In the genomic region with DNA sequence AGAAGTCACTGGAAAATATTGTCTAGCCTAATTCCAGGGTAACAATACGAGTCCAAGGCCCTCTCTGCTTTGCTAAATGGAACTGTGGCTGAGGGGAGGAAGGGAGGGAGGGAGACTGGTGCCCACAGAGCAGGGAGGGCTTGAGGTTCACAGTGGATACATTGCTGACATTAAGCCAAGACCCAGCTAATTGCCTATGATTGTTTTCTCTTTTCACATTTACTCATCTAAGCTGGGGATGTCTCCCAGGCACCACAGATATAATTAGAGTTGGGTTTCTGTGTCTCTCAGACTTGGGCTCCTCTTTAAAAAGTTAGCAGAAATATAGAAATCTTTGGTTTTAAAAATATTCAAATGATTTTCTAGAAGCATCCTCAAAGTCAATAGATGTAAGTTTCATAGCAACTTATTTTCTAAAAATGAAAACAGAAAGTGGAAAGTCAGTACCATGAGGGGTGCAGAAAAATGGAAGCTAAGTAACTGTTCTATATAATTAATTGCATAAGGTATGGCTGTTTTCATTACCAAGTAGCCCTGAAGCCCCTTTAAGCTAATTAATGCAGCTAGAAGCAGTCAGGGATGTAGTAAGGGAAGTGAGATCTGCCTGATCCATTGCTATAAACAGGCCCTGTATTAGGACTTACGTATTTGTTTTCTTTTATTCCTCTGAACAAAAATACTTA, we compare ENCODE assay signal across 13 cellular contexts.
DNase-seq lines count a peak whose midpoint lies in the region; ATAC-seq lines count a peak whose summit lies in the region.
"Had no signal": no experiment of that assay in that cellular context is flagged by ENCODE, and none has a peak within 500 bp of the region (broad histone marks: within the 10 kb centered on the region; RNA-seq: fewer than 3 reads in every experiment).

No MANE protein-coding gene starts in this region.

- no peak overlapping the region for H3K4me3 Mint-ChIP-seq in activated naive CD8-positive, alpha-beta T cell treated with anti-CD3 and anti-CD28 coated beads for 36 hours
- H3K4me3 Mint-ChIP-seq: activated B cell treated with CpG ODN at 0.5 μM for 24 hours had no signal

- H3K4me1 Mint-ChIP-seq in activated naive CD8-positive, alpha-beta T cell treated with anti-CD3 and anti-CD28 coated beads for 36 hours = no peaks in the 10 kb centered on the region
- H3K4me1 Mint-ChIP-seq: activated B cell treated with CpG ODN at 0.5 μM for 24 hours had no signal

- H3K27me3 ChIP-seq in aorta (ENCODE audit: control insufficient read depth in 1 of 2, insufficient read depth in 2 of 2, low read length in 1 of 2) = no peaks in the 10 kb centered on the region

- H3K36me3 ChIP-seq in aorta (ENCODE audit: control insufficient read depth in 1 of 2, insufficient read depth in 2 of 2, low read length in 1 of 2) = no peaks in the 10 kb centered on the region

- H3K36me3 Mint-ChIP-seq in activated naive CD8-positive, alpha-beta T cell treated with anti-CD3 and anti-CD28 coated beads for 36 hours = no peaks in the 10 kb centered on the region

- no peaks in the 10 kb centered on the region for H3K9me3 ChIP-seq in aorta (ENCODE audit: control insufficient read depth, low read length)

- H3K9me3 Mint-ChIP-seq in activated naive CD8-positive, alpha-beta T cell treated with anti-CD3 and anti-CD28 coated beads for 36 hours = no peaks in the 10 kb centered on the region
- H3K9me3 Mint-ChIP-seq: activated B cell treated with CpG ODN at 0.5 μM for 24 hours; activated T-helper 2 cell treated with anti-CD3 and anti-CD28 coated beads, Interferon-gamma antibody, Interleukin-2, Interleukin-4, amounts not matched to agents 10 μg/mL and 5 μg/mL and 100 μg/mL, durations not matched to agents 14 hours and 24 hours and 36 hours had no signal

- DNase-seq in NCI-H446 (lab: John Stamatoyannopoulos, UW) (peak; percentile 3 to 17), aorta (no peak), HPDE6-E6E7 (ENCODE audit: extremely low spot score) (no peak), AG08395 (ENCODE audit: low spot score) (no peak)
- no peak for DNase-seq in activated naive CD8-positive, alpha-beta T cell treated with anti-CD3 and anti-CD28 coated beads for 36 hours
- DNase-seq: activated B cell treated with CpG ODN at 0.5 μM for 24 hours; central memory CD4-positive, alpha-beta T cell; NCI-H2029 treated with DMSO at 0.1 percent for 48 hours had no signal

- no peak overlapping the region for H3K27ac Mint-ChIP-seq in activated naive CD8-positive, alpha-beta T cell treated with anti-CD3 and anti-CD28 coated beads for 36 hours
- H3K27ac Mint-ChIP-seq: activated B cell treated with CpG ODN at 0.5 μM for 24 hours; activated T-helper 2 cell treated with anti-CD3 and anti-CD28 coated beads, Interferon-gamma antibody, Interleukin-2, Interleukin-4, amounts not matched to agents 10 μg/mL and 5 μg/mL and 100 μg/mL, durations not matched to agents 14 hours and 24 hours and 36 hours had no signal

- H3K27ac ChIP-seq in aorta (ENCODE audit: low read depth in 1 of 2, low read length in 2 of 2) = no peak overlapping the region
- H3K27ac ChIP-seq: C4-2B had no signal

- peaks cover 4% of the 10 kb centered on the region for H3K27me3 Mint-ChIP-seq in activated naive CD8-positive, alpha-beta T cell treated with anti-CD3 and anti-CD28 coated beads for 36 hours
- H3K27me3 Mint-ChIP-seq: activated B cell treated with CpG ODN at 0.5 μM for 24 hours had no signal

- ATAC-seq in GM18519 (IDR thresholded peaks at IDR 0.05; ENCODE audit: low FRiP score, unreplicated experiment) (peak; percentile 63), GM21390 (IDR thresholded peaks at IDR 0.05; ENCODE audit: unreplicated experiment) (peak; percentile 66), HG03025 (IDR thresholded peaks at IDR 0.05; ENCODE audit: low FRiP score, unreplicated experiment) (peak; percentile 53), aorta (ENCODE audit: low FRiP score) (no peak)

- intact Hi-C loops in aorta (cut with DNase I) = no loop called here

- no peaks in the 10 kb centered on the region for H3K4me1 ChIP-seq in aorta (ENCODE audit: control insufficient read depth in 1 of 2, insufficient read depth in 2 of 2, low read length in 2 of 2)

- WGBS in aorta, 2 donors = 76 to 88% methylated on average over 2 of the region's 2 CpGs

- H3K4me3 ChIP-seq in aorta (ENCODE audit: low read length in 2 of 2) = no peak overlapping the region

Comparison
In these comparisons a context has a peak if more than half of its experiments do, and no peak if none do; other contexts are left out.
1. DNase-seq: peak in NCI-H446 (2 of 2); none in activated naive CD8-positive, alpha-beta T cell treated with anti-CD3 and anti-CD28 coated beads for 36 hours (single experiment), aorta (0 of 2), HPDE6-E6E7 (single experiment) and AG08395 (single experiment).